8 cellular contexts compared by ENCODE assay signal in genomic region chr10:71772832-71773220, GRCh38. TPM values are rescaled to one million over a fixed set of nuclear protein-coding genes. Genes with fewer than 3 reads are reported as not detected.
A peak's percentile ranks its signal among the peaks of the same experiment; 100 is the strongest.
DNase-seq lines count a peak whose midpoint lies in the region; ATAC-seq, FAIRE-seq and TF ChIP-seq lines count a peak whose summit lies in the region.

No MANE protein-coding gene starts in this region.

- peaks cover 29% of the 10 kb centered on the region for H3K36me3 Mint-ChIP-seq in activated T-cell treated with anti-CD3 and anti-CD28 coated beads, Interleukin-2, amount 50 U/mL, for 4 hours (ENCODE audit: insufficient read depth)
- no peaks in the 10 kb centered on the region for H3K36me3 Mint-ChIP-seq in type B pancreatic cell

- H3K27ac ChIP-seq in lung (ENCODE audit: low read depth in 1 of 2, low read length in 1 of 2): peak overlapping the region; percentile 91

- 6 to 27% methylated on average over 4 of the region's 4 CpGs for WGBS in lung, 2 donors

- H3K9me3 ChIP-seq in lung (ENCODE audit: control insufficient read depth in 2 of 2, insufficient read depth in 1 of 2, low read length in 1 of 2): peaks cover 0 to 2% of the 10 kb centered on the region in 2 donors

- H3K4me3 ChIP-seq in bronchial epithelial cell (ENCODE audit: low read depth, low read length): peak overlapping the region; percentile 58
- H3K4me3 ChIP-seq in lung: peak overlapping the region; percentile 80

- ATAC-seq in activated T-cell treated with anti-CD3 and anti-CD28 coated beads, Interleukin-2, amount 50 U/mL, for 4 hours: no peak
- ATAC-seq in lung (ENCODE audit: insufficient read depth, low FRiP score) (no peak), HG02938 (IDR thresholded peaks at IDR 0.05; ENCODE audit: unreplicated experiment) (no peak)

- H3K4me1 Mint-ChIP-seq in activated T-cell treated with anti-CD3 and anti-CD28 coated beads, Interleukin-2, amount 50 U/mL, for 4 hours (ENCODE audit: low read depth): peaks cover 67% of the 10 kb centered on the region
- H3K4me1 Mint-ChIP-seq in type B pancreatic cell (ENCODE audit: unreplicated experiment): peaks cover 10% of the 10 kb centered on the region

- no peaks in the 10 kb centered on the region for H3K27me3 Mint-ChIP-seq in activated T-cell treated with anti-CD3 and anti-CD28 coated beads, Interleukin-2, amount 50 U/mL, for 4 hours (ENCODE audit: low read depth)
- peaks cover 12% of the 10 kb centered on the region for H3K27me3 Mint-ChIP-seq in type B pancreatic cell

- H3K4me3 Mint-ChIP-seq in activated T-cell treated with anti-CD3 and anti-CD28 coated beads, Interleukin-2, amount 50 U/mL, for 4 hours: peak overlapping the region; percentile 94
- peak overlapping the region; percentile 80 for H3K4me3 Mint-ChIP-seq in type B pancreatic cell

- no peak overlapping the region for H3K27ac Mint-ChIP-seq in type B pancreatic cell

- no peak for DNase-seq in activated T-cell treated with anti-CD3 and anti-CD28 coated beads, Interleukin-2, amount 50 U/mL, for 4 hours
- no peak for DNase-seq in activated T-cell treated with anti-CD3 and anti-CD28 coated beads, Interleukin-2, amount 50 U/mL, for 1 hour
- DNase-seq in bronchial epithelial cell (ENCODE audit: low read depth): no peak
- no peak for DNase-seq in lung (ENCODE audit: low spot score)
- DNase-seq in type B pancreatic cell (ENCODE audit: extremely low spot score, unreplicated experiment): no peak
- DNase-seq in midbrain (lab: John Stamatoyannopoulos, UW): no peak
- no peak for DNase-seq in NCI-H2227 treated with DMSO at 0.1 percent for 48 hours (lab: John Stamatoyannopoulos, UW)

- no peaks in the 10 kb centered on the region for H3K27me3 ChIP-seq in bronchial epithelial cell (ENCODE audit: control insufficient read depth, insufficient read depth, low read length)
- no peaks in the 10 kb centered on the region for H3K27me3 ChIP-seq in lung (ENCODE audit: control insufficient read depth, insufficient read depth)

- peaks cover 16 to 36% of the 10 kb centered on the region in 2 donors for H3K4me1 ChIP-seq in lung (ENCODE audit: control insufficient read depth in 2 of 2, insufficient read depth in 2 of 2, low read length in 2 of 2)

- H3K9me3 Mint-ChIP-seq in activated T-cell treated with anti-CD3 and anti-CD28 coated beads, Interleukin-2, amount 50 U/mL, for 4 hours: no peaks in the 10 kb centered on the region
- H3K9me3 Mint-ChIP-seq in type B pancreatic cell: peaks cover 4% of the 10 kb centered on the region

- TF ChIP-seq CTCF in bronchial epithelial cell (IDR thresholded peaks at IDR 0.05; ENCODE audit: insufficient read depth, low read length, severe bottlenecking): no peak
- TF ChIP-seq CTCF in lung (IDR thresholded peaks at IDR 0.05; ENCODE audit: control extremely low read depth, extremely low read depth): no peak
- TF ChIP-seq CTCF in type B pancreatic cell (conservative IDR thresholded peaks at IDR 0.05): no peak

- no peak for FAIRE-seq in bronchial epithelial cell (lab: Jason Lieb, UNC)

- H3K36me3 ChIP-seq in bronchial epithelial cell (ENCODE audit: control insufficient read depth, insufficient read depth, low read length) (no peaks in the 10 kb centered on the region), lung (ENCODE audit: control insufficient read depth in 2 of 2, insufficient read depth in 2 of 2, low read length in 2 of 2) (no peaks in the 10 kb centered on the region)

RNA-seq across cellular contexts. Expression of gene VSIR, which starts 0.5 kb away (rescaled TPM):
- 100 to 1,000 TPM; 238 to 274 (median 240) TPM for total RNA-seq in activated T-cell treated with anti-CD3 and anti-CD28 coated beads, Interleukin-2, amount 50 U/mL, for 4 hours
- total RNA-seq in bronchial epithelial cell (6.8 and 7.9 TPM in 2 replicates), lung (100 to 1,000 TPM in 1 of 2 donors, 10 to 100 TPM in 1; 55.2 to 114 TPM), type B pancreatic cell (ENCODE audit: low replicate concordance) (47.0 and 82.1 TPM in 2 replicates)
- polyA plus RNA-seq in lung: 100 to 1,000 TPM in 1 of 2 donors, 10 to 100 TPM in 1; 32.3 to 244 TPM

RNA-seq across cellular contexts. Expression of gene C10orf105, which starts 53.2 kb away (rescaled TPM):
- under 1 TPM; 0.05 to 0.28 (median 0.18) TPM for total RNA-seq in activated T-cell treated with anti-CD3 and anti-CD28 coated beads, Interleukin-2, amount 50 U/mL, for 4 hours
- total RNA-seq in bronchial epithelial cell (not detected in 2 replicates), lung (under 1 TPM; 0.14 to 0.58 TPM), type B pancreatic cell (ENCODE audit: low replicate concordance) (0.31 TPM in 1 of 2 replicates, not detected in the other)
- under 1 TPM; 0.20 to 0.34 TPM for polyA plus RNA-seq in lung
